ENCODE assay signal across 19 cellular contexts in the genomic region with DNA sequence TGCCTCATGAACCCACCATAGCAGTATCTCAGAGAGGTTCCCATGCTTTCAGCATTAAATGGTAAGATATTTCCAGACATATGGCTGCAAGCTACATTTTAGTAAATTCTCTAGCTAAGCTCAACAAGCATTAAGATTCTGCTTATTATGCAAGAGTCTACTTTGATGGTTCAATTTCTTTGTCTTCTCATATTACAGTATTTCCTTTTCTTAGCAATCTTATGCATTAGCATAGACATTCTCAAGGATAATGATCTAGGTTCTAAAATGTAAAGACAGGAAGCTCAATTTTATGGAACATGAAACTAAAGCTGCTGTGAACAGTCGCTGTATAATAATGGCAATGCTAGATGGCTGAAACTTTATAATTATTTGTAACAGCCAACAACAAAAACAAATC.
DNase-seq lines count a peak whose midpoint lies in the region; TF ChIP-seq lines count a peak whose summit lies in the region.
"Had no signal": no experiment of that assay in that cellular context is flagged by ENCODE, and none has a peak within 500 bp of the region (broad histone marks: within the 10 kb centered on the region; RNA-seq: fewer than 3 reads in every experiment).

No MANE protein-coding gene starts in this region.

- H3K4me3 Mint-ChIP-seq in activated naive CD4-positive, alpha-beta T cell treated with anti-CD3 and anti-CD28 coated beads, Interleukin-2, amount 10 ng/mL, durations not matched to agents 7 days and 5 days = no peak overlapping the region
- H3K4me3 Mint-ChIP-seq: CD14-positive monocyte; CD4-positive, alpha-beta T cell; CD8-positive, alpha-beta memory T cell; HFFc6 had no signal

- CTCF ChIA-PET in AG04449 (lab: Yijun Ruan, JAX) = no interaction called here
- CTCF ChIA-PET in activated naive CD4-positive, alpha-beta T cell treated with anti-CD3 and anti-CD28 coated beads, Interleukin-2, amount 10 ng/mL, durations not matched to agents 7 days and 5 days (lab: Charles Lee) = no interaction called here

- no peak overlapping the region for H3K9ac ChIP-seq in SK-N-MC (ENCODE audit: insufficient read length)
- H3K9ac ChIP-seq: BLaER1 treated with 17β-estradiol and CSF1 and Interleukin-3, amounts not matched to agents 10 nM and 100 nM had no signal

- POLR2A ChIA-PET in AG04449 (lab: Yijun Ruan, JAX) = no interaction called here

- H3K27ac Mint-ChIP-seq in activated naive CD4-positive, alpha-beta T cell treated with anti-CD3 and anti-CD28 coated beads, Interleukin-2, amount 10 ng/mL, durations not matched to agents 7 days and 5 days = no peak overlapping the region
- H3K27ac Mint-ChIP-seq: CD14-positive monocyte; CD4-positive, alpha-beta T cell; CD8-positive, alpha-beta memory T cell; HFFc6 had no signal

- H3K27ac ChIP-seq in SK-N-MC = peak overlapping the region; percentile 44; the same call in 1 of the 2 replicates
- H3K27ac ChIP-seq: BLaER1 treated with 17β-estradiol and CSF1 and Interleukin-3, amounts not matched to agents 10 nM and 100 nM had no signal

- H3K9me3 Mint-ChIP-seq in activated naive CD4-positive, alpha-beta T cell treated with anti-CD3 and anti-CD28 coated beads, Interleukin-2, amount 10 ng/mL, durations not matched to agents 7 days and 5 days = peaks cover 8% of the 10 kb centered on the region
- H3K9me3 Mint-ChIP-seq: HFFc6 had no signal

- no peak for TF ChIP-seq CTCF in AG04449 (IDR thresholded peaks at IDR 0.05; ENCODE audit: insufficient read depth, low read length, missing control alignments)

- DNase-seq in AG04449 (ENCODE audit: low read depth, low spot score) = peak; percentile 2
- peak; percentile 94 for DNase-seq in SK-N-MC (ENCODE audit: low read depth, low spot score)
- peak; percentile 19 for DNase-seq in dedifferentiated amniotic fluid mesenchymal stem cell (ENCODE audit: extremely low spot score)
- peak; percentile 16 for DNase-seq in skeletal muscle cell (ENCODE audit: low read depth)
- no peak for DNase-seq in LoVo (ENCODE audit: low spot score)
- DNase-seq in D341Med (ENCODE audit: low spot score) = no peak
- DNase-seq in activated naive CD4-positive, alpha-beta T cell treated with anti-CD3 and anti-CD28 coated beads, Interleukin-2, amount 10 ng/mL, durations not matched to agents 7 days and 5 days = no peak
- DNase-seq: AML-193; BE2C; CD4-positive, alpha-beta T cell; CD8-positive, alpha-beta memory T cell; DMS53; DMS79 treated with DMSO at 0.1 percent for 48 hours; GF-D8; GOT3; HFFc6 had no signal

- no peaks in the 10 kb centered on the region for H3K4me1 Mint-ChIP-seq in activated naive CD4-positive, alpha-beta T cell treated with anti-CD3 and anti-CD28 coated beads, Interleukin-2, amount 10 ng/mL, durations not matched to agents 7 days and 5 days
- H3K4me1 Mint-ChIP-seq: CD14-positive monocyte; CD8-positive, alpha-beta memory T cell had no signal

- no peaks in the 10 kb centered on the region for H3K36me3 Mint-ChIP-seq in activated naive CD4-positive, alpha-beta T cell treated with anti-CD3 and anti-CD28 coated beads, Interleukin-2, amount 10 ng/mL, durations not matched to agents 7 days and 5 days
- H3K36me3 Mint-ChIP-seq: CD14-positive monocyte; CD8-positive, alpha-beta memory T cell had no signal

- H3K36me3 ChIP-seq in SK-N-MC (ENCODE audit: insufficient read depth, low read length) = no peaks in the 10 kb centered on the region
- H3K36me3 ChIP-seq: BE2C; BLaER1 treated with 17β-estradiol and CSF1 and Interleukin-3, amounts not matched to agents 10 nM and 100 nM; HAP-1 had no signal

- H3K9me3 ChIP-seq in SK-N-MC (ENCODE audit: low read depth, low read length) = no peaks in the 10 kb centered on the region
- H3K9me3 ChIP-seq: BE2C, HAP-1 had no signal

- no peak overlapping the region for H3K4me3 ChIP-seq in AG04449 (ENCODE audit: low read depth, low read length)
- 0 out of 2 replicates have a peak overlapping the region, but pooled peaks have one; percentile 7 for H3K4me3 ChIP-seq in SK-N-MC
- no peak overlapping the region for H3K4me3 ChIP-seq in skeletal muscle cell (ENCODE audit: low read depth, low read length)
- H3K4me3 ChIP-seq: BLaER1 treated with 17β-estradiol and CSF1 and Interleukin-3, amounts not matched to agents 10 nM and 100 nM; HAP-1 had no signal

- no peaks in the 10 kb centered on the region for H3K27me3 Mint-ChIP-seq in activated naive CD4-positive, alpha-beta T cell treated with anti-CD3 and anti-CD28 coated beads, Interleukin-2, amount 10 ng/mL, durations not matched to agents 7 days and 5 days
- H3K27me3 Mint-ChIP-seq: CD4-positive, alpha-beta T cell; CD8-positive, alpha-beta memory T cell had no signal

Comparison
In these comparisons a context has a peak if more than half of its experiments do, and no peak if none do; other contexts are left out.
1. DNase-seq: peak in AG04449 (single experiment), SK-N-MC (single experiment), dedifferentiated amniotic fluid mesenchymal stem cell (single experiment) and skeletal muscle cell (single experiment); none in LoVo (single experiment), D341Med (single experiment) and activated naive CD4-positive, alpha-beta T cell treated with anti-CD3 and anti-CD28 coated beads, Interleukin-2, amount 10 ng/mL, durations not matched to agents 7 days and 5 days (single experiment).